8 cellular contexts compared by ENCODE assay signal in the genomic region with DNA sequence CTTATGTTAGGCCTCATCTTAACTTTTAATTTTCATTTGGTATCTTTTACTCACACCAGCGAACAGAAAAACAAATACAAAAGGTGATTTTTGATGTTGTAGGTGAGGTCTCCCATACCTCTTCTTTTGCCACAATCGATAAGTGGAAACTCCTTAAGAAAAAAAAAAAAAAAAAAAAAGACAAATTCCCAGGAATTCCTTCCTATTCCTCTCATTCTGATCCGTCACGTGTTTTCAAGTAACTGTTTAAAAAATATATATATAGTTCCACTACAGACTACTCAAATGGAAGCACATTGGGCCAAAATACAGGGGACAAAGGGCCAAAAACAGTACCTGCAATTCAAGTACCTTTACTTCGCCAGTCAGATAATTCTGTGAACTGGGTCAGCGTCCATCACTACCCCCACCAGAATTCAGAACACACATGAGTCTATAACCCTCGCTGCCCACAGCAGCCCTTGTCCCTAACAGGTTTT. TPM values are rescaled to one million over a fixed set of nuclear protein-coding genes. Genes with fewer than 3 reads are reported as not detected.
DNase-seq lines count a peak whose midpoint lies in the region; ATAC-seq and TF ChIP-seq lines count a peak whose summit lies in the region.

No MANE protein-coding gene starts in this region.

- H3K36me3 Mint-ChIP-seq in activated naive CD4-positive, alpha-beta T cell treated with anti-CD3 and anti-CD28 coated beads for 36 hours (ENCODE audit: low read depth), result peaks cover 8% of the 10 kb centered on the region
- H3K36me3 Mint-ChIP-seq in type B pancreatic cell, result no peaks in the 10 kb centered on the region

- H3K9me3 Mint-ChIP-seq in activated naive CD4-positive, alpha-beta T cell treated with anti-CD3 and anti-CD28 coated beads for 36 hours, result no peaks in the 10 kb centered on the region
- H3K9me3 Mint-ChIP-seq in type B pancreatic cell, result no peaks in the 10 kb centered on the region

- peak overlapping the region; percentile 88 for H3K27ac ChIP-seq in lower lobe of right lung

- ATAC-seq in lower lobe of right lung (no peak), GM18498 (IDR thresholded peaks at IDR 0.05; ENCODE audit: unreplicated experiment) (no peak), HG02610 (IDR thresholded peaks at IDR 0.05; ENCODE audit: unreplicated experiment) (no peak)

- no peaks in the 10 kb centered on the region for H3K36me3 ChIP-seq in lower lobe of right lung

- CTCF ChIA-PET in activated naive CD4-positive, alpha-beta T cell treated with anti-CD3 and anti-CD28 coated beads for 36 hours (lab: Charles Lee), result interaction anchor here (0.6 to 1.9 kb wide), 2 partner anchors 31 to 72 kb away, joined by 4 to 5 read pairs; no protein-coding TSS in a partner anchor

- H3K4me3 ChIP-seq in astrocyte of the spinal cord (ENCODE audit: low read depth, low read length) (peak overlapping the region; percentile 86), lower lobe of right lung (peak overlapping the region; percentile 65)

- TF ChIP-seq CTCF in astrocyte of the spinal cord (IDR thresholded peaks at IDR 0.05; ENCODE audit: low read depth, low read length), result no peak
- no peak for TF ChIP-seq CTCF in lower lobe of right lung (IDR thresholded peaks at IDR 0.05)
- TF ChIP-seq CTCF in type B pancreatic cell (conservative IDR thresholded peaks at IDR 0.05), result no peak

- H3K9me3 ChIP-seq in lower lobe of right lung, result no peaks in the 10 kb centered on the region

- in situ Hi-C loops in astrocyte of the spinal cord (cut with HindIII; ENCODE audit: low sequenced_read_pairs), result no loop called here

- H3K27me3 ChIP-seq in lower lobe of right lung (ENCODE audit: low read depth), result no peaks in the 10 kb centered on the region

- H3K27ac Mint-ChIP-seq in activated naive CD4-positive, alpha-beta T cell treated with anti-CD3 and anti-CD28 coated beads for 36 hours, result peak overlapping the region; percentile 92
- H3K27ac Mint-ChIP-seq in type B pancreatic cell, result peak overlapping the region; percentile 94

- intact Hi-C loops in activated naive CD4-positive, alpha-beta T cell treated with anti-CD3 and anti-CD28 coated beads for 36 hours (cut with micrococcal nuclease), result loop anchor here (1.0 kb wide), 7 partner anchors 31 to 457 kb away; partner anchors contain the start of genes NCL, PDE6D and PSMD1
- intact Hi-C loops in lower lobe of right lung (cut with DNase I) (no loop called here), posterior vena cava (cut with DNase I) (no loop called here)

- H3K27me3 Mint-ChIP-seq in activated naive CD4-positive, alpha-beta T cell treated with anti-CD3 and anti-CD28 coated beads for 36 hours (ENCODE audit: low read depth), result no peaks in the 10 kb centered on the region
- H3K27me3 Mint-ChIP-seq in type B pancreatic cell, result no peaks in the 10 kb centered on the region

- H3K4me1 Mint-ChIP-seq in activated naive CD4-positive, alpha-beta T cell treated with anti-CD3 and anti-CD28 coated beads for 36 hours (ENCODE audit: low read depth), result peaks cover 13% of the 10 kb centered on the region
- H3K4me1 Mint-ChIP-seq in type B pancreatic cell (ENCODE audit: unreplicated experiment), result peaks cover 26% of the 10 kb centered on the region

- H3K4me3 Mint-ChIP-seq in activated naive CD4-positive, alpha-beta T cell treated with anti-CD3 and anti-CD28 coated beads for 36 hours, result peak overlapping the region; percentile 95
- peak overlapping the region; percentile 97 for H3K4me3 Mint-ChIP-seq in type B pancreatic cell

- no peak for DNase-seq in activated naive CD4-positive, alpha-beta T cell treated with anti-CD3 and anti-CD28 coated beads for 36 hours
- DNase-seq in activated naive CD4-positive, alpha-beta T cell treated with Interleukin-2 at 50 U/mL for 16 hours, result no peak
- DNase-seq in astrocyte of the spinal cord (ENCODE audit: low read depth, low spot score), result no peak
- no peak for DNase-seq in lower lobe of right lung
- no peak for DNase-seq in type B pancreatic cell (ENCODE audit: extremely low spot score, unreplicated experiment)
- DNase-seq in posterior vena cava (ENCODE audit: low spot score), result no peak

- H3K4me1 ChIP-seq in lower lobe of right lung, result peaks cover 4% of the 10 kb centered on the region

RNA-seq across cellular contexts. Expression of gene NMUR1, which starts 16.5 kb away (rescaled TPM):
- not detected for total RNA-seq in activated naive CD4-positive, alpha-beta T cell treated with anti-CD3 and anti-CD28 coated beads for 36 hours
- 4.4 TPM for total RNA-seq in lower lobe of right lung
- total RNA-seq in type B pancreatic cell (ENCODE audit: low replicate concordance), result 0.10 TPM in 2 replicates
- 1 to 10 TPM; 5.3 to 7.4 TPM for total RNA-seq in posterior vena cava

RNA-seq across cellular contexts. Expression of gene NCL, which starts 49.5 kb away (rescaled TPM):
- 100 to 1,000 TPM; 908 to 911 TPM for total RNA-seq in activated naive CD4-positive, alpha-beta T cell treated with anti-CD3 and anti-CD28 coated beads for 36 hours
- total RNA-seq in lower lobe of right lung (295 TPM), type B pancreatic cell (ENCODE audit: low replicate concordance) (499 and 709 TPM in 2 replicates), posterior vena cava (100 to 1,000 TPM; 341 to 448 TPM)
